In the genomic region with DNA sequence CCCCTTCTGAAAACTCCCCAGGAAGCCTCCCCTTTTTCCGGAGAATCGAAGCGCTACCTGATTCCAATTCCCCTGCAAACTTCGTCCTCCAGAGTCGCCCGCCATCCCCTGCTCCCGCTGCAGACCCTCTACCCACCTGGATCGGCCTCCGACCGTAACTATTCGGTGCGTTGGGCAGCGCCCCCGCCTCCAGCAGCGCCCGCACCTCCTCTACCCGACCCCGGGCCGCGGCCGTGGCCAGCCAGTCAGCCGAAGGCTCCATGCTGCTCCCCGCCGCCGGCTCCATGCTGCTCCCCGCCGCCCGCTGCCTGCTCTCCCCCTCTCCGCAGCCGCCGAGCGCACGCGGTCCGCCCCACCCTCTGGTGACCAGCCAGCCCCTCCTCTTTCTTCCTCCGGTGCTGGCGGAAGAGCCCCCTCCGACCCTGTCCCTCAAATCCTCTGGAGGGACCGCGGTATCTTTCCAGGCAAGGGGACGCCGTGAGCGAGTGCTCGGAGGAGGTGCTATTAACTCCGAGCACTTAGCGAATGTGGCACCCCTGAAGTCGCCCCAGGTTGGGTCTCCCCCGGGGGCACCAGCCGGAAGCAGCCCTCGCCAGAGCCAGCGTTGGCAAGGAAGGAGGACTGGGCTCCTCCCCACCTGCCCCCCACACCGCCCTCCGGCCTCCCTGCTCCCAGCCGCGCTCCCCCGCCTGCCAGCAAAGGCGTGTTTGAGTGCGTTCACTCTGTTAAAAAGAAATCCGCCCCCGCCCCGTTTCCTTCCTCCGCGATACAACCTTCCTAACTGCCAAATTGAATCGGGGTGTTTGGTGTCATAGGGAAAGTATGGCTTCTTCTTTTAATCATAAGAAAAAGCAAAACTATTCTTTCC, we compare ENCODE assay signal across 8 cellular contexts. TPM values are rescaled to one million over a fixed set of nuclear protein-coding genes. Genes with fewer than 3 reads are reported as not detected.
DNase-seq lines count a peak whose midpoint lies in the region; ATAC-seq and TF ChIP-seq lines count a peak whose summit lies in the region.

No MANE protein-coding gene starts in this region.

- H3K9me3 ChIP-seq in ascending aorta, result no peaks in the 10 kb centered on the region

- intact Hi-C loops in ascending aorta (cut with DNase I), result loop anchor here (1.0 kb wide), 1 partner anchor 35 kb away; the partner anchor contains the start of gene CDKN2B

- peak overlapping the region; percentile 47 to 58 for H3K4me3 ChIP-seq in ascending aorta

- peaks cover 38% of the 10 kb centered on the region for H3K27me3 ChIP-seq in ascending aorta

- no peaks in the 10 kb centered on the region for H3K36me3 ChIP-seq in ascending aorta

- TF ChIP-seq CTCF in ascending aorta (IDR thresholded peaks at IDR 0.05), result no peak

- ATAC-seq in GM19025 (IDR thresholded peaks at IDR 0.05; ENCODE audit: low read depth, unreplicated experiment) (peak; percentile 60), HG03159 (IDR thresholded peaks at IDR 0.05; ENCODE audit: unreplicated experiment) (peak; percentile 55)

- peak; percentile 79 for DNase-seq in AG20443 (ENCODE audit: low spot score)
- DNase-seq in NCI-H82 treated with DMSO at 0.1 percent for 48 hours (lab: John Stamatoyannopoulos, UW; ENCODE audit: unreplicated experiment), result peak; percentile 43
- peak in 1 of 2 donors; percentile 65 for DNase-seq in ascending aorta (ENCODE audit: low spot score in 2 of 2)
- DNase-seq in iPS-NIHi7 (ENCODE audit: extremely low spot score), result peak; percentile 75
- DNase-seq in stimulated activated CD4-positive, alpha-beta T cell treated with anti-CD3 and anti-CD28 coated beads, Interleukin-2, amount 100 ng/mL, for 4 hours (ENCODE audit: low read depth), result peak; percentile 61
- DNase-seq in ureter (ENCODE audit: low spot score), result no peak

- H3K4me1 ChIP-seq in ascending aorta, result peaks cover 0 to 8% of the 10 kb centered on the region in 2 donors

- no peak overlapping the region for H3K27ac ChIP-seq in ascending aorta

RNA-seq across cellular contexts. Expression of gene CDKN2A, which starts 19.4 kb away (rescaled TPM):
- total RNA-seq in ascending aorta, result 17.1 TPM
- total RNA-seq in ureter, result 1.7 TPM

RNA-seq across cellular contexts. Expression of gene CDKN2B-AS1, which starts 19.8 kb away (rescaled TPM):
- total RNA-seq in ascending aorta (not detected), ureter (1.5 TPM)

RNA-seq across cellular contexts. Expression of gene CDKN2B, which starts 34.3 kb away (rescaled TPM):
- total RNA-seq in ascending aorta (11.4 TPM), ureter (6.1 TPM)
